In genomic region chr4:148946271-148946670, GRCh38 we compare ENCODE assay signal across 31 cellular contexts.
"Had no signal": no experiment of that assay in that cellular context is flagged by ENCODE, and none has a peak within 500 bp of the region (broad histone marks: within the 10 kb centered on the region; RNA-seq: fewer than 3 reads in every experiment).

No MANE protein-coding gene starts in this region.

- H3K4me3 ChIP-seq: body of pancreas, breast epithelium, cardiac muscle cell had no signal

- FAIRE-seq: astrocyte, TTC549 had no signal

- H3K27me3 ChIP-seq: body of pancreas, brain microvascular endothelial cell, breast epithelium, cardiac muscle cell had no signal

- H3K36me3 ChIP-seq: brain microvascular endothelial cell, breast epithelium, cardiac muscle cell had no signal

- DNase-seq: activated B cell treated with CpG ODN at 0.5 μM for 24 hours; activated CD4-positive, alpha-beta memory T cell treated with anti-CD3 and anti-CD28 coated beads for 36 hours; activated CD4-positive, alpha-beta T cell treated with anti-CD3 and anti-CD28 coated beads for 4 hours; activated CD4-positive, alpha-beta T cell treated with anti-CD3 and anti-CD28 coated beads, Interleukin-2, amount 10 ng/mL, durations not matched to agents 24 days and 14 days; activated CD4-positive, alpha-beta T cell treated with anti-CD3 and anti-CD28 coated beads, Interleukin-2, amount 50 U/mL, for 1 hour; activated CD4-positive, alpha-beta T cell treated with anti-CD3 and anti-CD28 coated beads, Interleukin-2, amount 50 U/mL, for 4 hours; activated CD4-positive, CD25-positive, alpha-beta regulatory T cell treated with anti-CD3 and anti-CD28 coated beads, Interleukin-2, amount 50 U/mL, for 72 hours; activated CD8-positive, alpha-beta memory T cell treated with anti-CD3 and anti-CD28 coated beads, Interleukin-2, amount 50 U/mL, for 4 hours; activated CD8-positive, alpha-beta T cell treated with anti-CD3 and anti-CD28 coated beads for 36 hours; activated effector memory CD4-positive, alpha-beta T cell treated with Interleukin-2 at 50 U/mL for 16 hours; activated gamma-delta T cell; activated naive CD4-positive, alpha-beta T cell treated with anti-CD3 and anti-CD28 coated beads, Interleukin-2, amount 10 ng/mL, durations not matched to agents 7 days and 5 days; activated naive CD4-positive, alpha-beta T cell treated with Interleukin-2 at 50 U/mL for 16 hours; activated naive CD8-positive, alpha-beta T cell treated with anti-CD3 and anti-CD28 coated beads, Interleukin-2, amount 10 ng/mL, durations not matched to agents 7 days and 5 days; activated naive CD8-positive, alpha-beta T cell treated with anti-CD3 and anti-CD28 coated beads, Interleukin-2, amount 50 U/mL, for 24 hours; activated T-cell treated with anti-CD3 and anti-CD28 coated beads for 4 hours; activated T-cell treated with anti-CD3 and anti-CD28 coated beads, Interleukin-2, amount 50 U/mL, for 1 hour; activated T-cell treated with anti-CD3 and anti-CD28 coated beads, Interleukin-2, amount 50 U/mL, for 4 hours; amniotic stem cell; aorta; body of pancreas; brain microvascular endothelial cell; caudate nucleus; cerebellar nuclear complex; T-cell; T-helper 2 cell; T-helper 9 cell had no signal
